ENCODE assay signal across 11 cellular contexts in the genomic region with DNA sequence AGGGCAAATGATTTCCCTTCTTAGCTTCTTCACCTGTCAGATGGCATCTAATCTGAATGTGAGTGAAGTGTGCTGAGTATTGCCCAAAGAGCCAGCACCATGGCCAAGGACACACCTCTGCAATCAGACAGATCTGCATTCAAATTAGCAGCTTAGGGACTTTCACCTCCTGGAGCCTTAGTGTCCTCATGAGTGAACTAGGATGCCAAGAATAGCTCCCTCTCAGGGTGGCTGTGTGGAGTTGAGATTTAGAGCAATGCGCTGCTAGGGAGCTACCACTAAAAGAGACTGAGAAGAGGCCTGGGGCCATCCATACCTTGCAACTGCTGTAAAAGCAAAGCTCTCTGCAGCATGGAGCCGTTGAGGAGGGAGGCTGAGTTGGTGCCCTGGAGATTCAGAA. TPM values are rescaled to one million over a fixed set of nuclear protein-coding genes. Genes with fewer than 3 reads are reported as not detected.
DNase-seq lines count a peak whose midpoint lies in the region; ATAC-seq and TF ChIP-seq lines count a peak whose summit lies in the region.
"Had no signal": no experiment of that assay in that cellular context is flagged by ENCODE, and none has a peak within 500 bp of the region (broad histone marks: within the 10 kb centered on the region; RNA-seq: fewer than 3 reads in every experiment).

No MANE protein-coding gene starts in this region.

- H3K4me3 ChIP-seq in endocrine pancreas (ENCODE audit: control insufficient read depth, insufficient read depth, low read length) (no peak overlapping the region), smooth muscle cell (no peak overlapping the region)

- no peak overlapping the region for H2AFZ ChIP-seq in smooth muscle cell (ENCODE audit: low read depth)

- no peaks in the 10 kb centered on the region for H3K9me3 Mint-ChIP-seq in activated T-cell treated with anti-CD3 and anti-CD28 coated beads, Interleukin-2, amount 50 U/mL, for 24 hours

- no peak for ATAC-seq in GM21526 (IDR thresholded peaks at IDR 0.05; ENCODE audit: low FRiP score, unreplicated experiment)
- ATAC-seq: gastrocnemius medialis had no signal

- H3K9me3 ChIP-seq in endocrine pancreas (ENCODE audit: control insufficient read depth, low read length) (no peaks in the 10 kb centered on the region), smooth muscle cell (replicated peaks; ENCODE audit: low read depth) (no peaks in the 10 kb centered on the region)
- H3K9me3 ChIP-seq: gastrocnemius medialis had no signal

- peak overlapping the region; percentile 47 for H3K27ac Mint-ChIP-seq in activated T-cell treated with anti-CD3 and anti-CD28 coated beads, Interleukin-2, amount 50 U/mL, for 24 hours

- H3K4me2 ChIP-seq in smooth muscle cell, result peak overlapping the region; percentile 100

- H3K27me3 Mint-ChIP-seq in activated T-cell treated with anti-CD3 and anti-CD28 coated beads, Interleukin-2, amount 50 U/mL, for 24 hours, result no peaks in the 10 kb centered on the region

- H3K4me1 ChIP-seq in endocrine pancreas (ENCODE audit: control insufficient read depth, insufficient read depth, low read length) (no peaks in the 10 kb centered on the region), smooth muscle cell (ENCODE audit: low read depth) (peaks cover 6% of the 10 kb centered on the region)

- DNase-seq in activated T-cell treated with anti-CD3 and anti-CD28 coated beads, Interleukin-2, amount 50 U/mL, for 24 hours, result no peak
- no peak for DNase-seq in activated T-cell treated with anti-CD3 and anti-CD28 coated beads, Interleukin-2, amount 50 U/mL, for 1 hour
- DNase-seq in RPMI8226 (peak; percentile 31), smooth muscle cell (lab: John Stamatoyannopoulos, UW; ENCODE audit: unreplicated experiment) (no peak), HPDE6-E6E7 (ENCODE audit: extremely low spot score) (no peak), NCI-H2227 treated with DMSO at 0.1 percent for 48 hours (lab: John Stamatoyannopoulos, UW) (no peak)
- DNase-seq: gastrocnemius medialis, NCI-H1436, SHP77 had no signal

- H3K4me1 Mint-ChIP-seq in activated T-cell treated with anti-CD3 and anti-CD28 coated beads, Interleukin-2, amount 50 U/mL, for 24 hours (ENCODE audit: low read depth), result peaks cover 38% of the 10 kb centered on the region

- no peak overlapping the region for H3K27ac ChIP-seq in smooth muscle cell (ENCODE audit: low read depth)

- peaks cover 51% of the 10 kb centered on the region for H3K36me3 Mint-ChIP-seq in activated T-cell treated with anti-CD3 and anti-CD28 coated beads, Interleukin-2, amount 50 U/mL, for 24 hours (ENCODE audit: low read depth)

- H3K27me3 ChIP-seq in endocrine pancreas (ENCODE audit: control insufficient read depth, insufficient read depth, low read length), result no peaks in the 10 kb centered on the region
- H3K27me3 ChIP-seq in smooth muscle cell (ENCODE audit: low read depth), result no peaks in the 10 kb centered on the region
- H3K27me3 ChIP-seq: gastrocnemius medialis had no signal

- H3F3A ChIP-seq in smooth muscle cell (ENCODE audit: low read depth), result peaks cover 3% of the 10 kb centered on the region

- H3K36me3 ChIP-seq in endocrine pancreas (ENCODE audit: control insufficient read depth, insufficient read depth, low read length), result no peaks in the 10 kb centered on the region
- H3K36me3 ChIP-seq in smooth muscle cell (ENCODE audit: low read depth), result no peaks in the 10 kb centered on the region

- peaks cover 17% of the 10 kb centered on the region for H3K79me2 ChIP-seq in smooth muscle cell (ENCODE audit: low read depth)

- 85% methylated on average over 2 of the region's 2 CpGs for WGBS in smooth muscle cell (ENCODE audit: low lambda C conversion rate)

- H3K9ac ChIP-seq in endocrine pancreas (ENCODE audit: control insufficient read depth, insufficient read depth, low read length) (peak overlapping the region; percentile 30), smooth muscle cell (ENCODE audit: low read depth) (no peak overlapping the region)

- no peak for TF ChIP-seq CTCF in smooth muscle cell (IDR thresholded peaks at IDR 0.05; ENCODE audit: borderline replicate concordance, insufficient read depth, poor library complexity, severe bottlenecking)

- peak overlapping the region; percentile 99 for H3K4me3 Mint-ChIP-seq in activated T-cell treated with anti-CD3 and anti-CD28 coated beads, Interleukin-2, amount 50 U/mL, for 24 hours

- no peaks in the 10 kb centered on the region for H4K20me1 ChIP-seq in smooth muscle cell (ENCODE audit: low read depth)

RNA-seq across cellular contexts. Expression of a gene that starts 1.4 kb away (rescaled TPM):
- total RNA-seq in smooth muscle cell, result 23.5 and 24.2 TPM in 2 replicates
- 81.1 and 84.0 TPM in 2 replicates for polyA plus RNA-seq in smooth muscle cell

RNA-seq across cellular contexts. Expression of a gene that starts 13.2 kb away (rescaled TPM):
- 25.3 and 29.7 TPM in 2 replicates for total RNA-seq in smooth muscle cell
- polyA plus RNA-seq in smooth muscle cell, result 48.9 and 50.7 TPM in 2 replicates

RNA-seq across cellular contexts. Expression of a gene that starts 29.9 kb away (rescaled TPM):
- 209 and 229 TPM in 2 replicates for total RNA-seq in smooth muscle cell
- 119 and 133 TPM in 2 replicates for polyA plus RNA-seq in smooth muscle cell

RNA-seq across cellular contexts. Expression of a gene that starts 40.8 kb away (rescaled TPM):
- not detected in 2 replicates for total RNA-seq in smooth muscle cell
- 0.38 TPM in 1 of 2 replicates, not detected in the other for polyA plus RNA-seq in smooth muscle cell
